Comparison of ENCODE assay signal across 21 cellular contexts in genomic region chr7:99514050-99514449, GRCh38. TPM values are rescaled to one million over a fixed set of nuclear protein-coding genes. Genes with fewer than 3 reads are reported as not detected.
DNase-seq lines count a peak whose midpoint lies in the region; ATAC-seq, FAIRE-seq and TF ChIP-seq lines count a peak whose summit lies in the region.
"Had no signal": no experiment of that assay in that cellular context is flagged by ENCODE, and none has a peak within 500 bp of the region (broad histone marks: within the 10 kb centered on the region; RNA-seq: fewer than 3 reads in every experiment).

No MANE protein-coding gene starts in this region.

- intact Hi-C loops in activated CD4-positive, alpha-beta T cell treated with anti-CD3 and anti-CD28 coated beads for 36 hours (cut with DNase I, micrococcal nuclease), result no loop called here

- peaks cover 26% of the 10 kb centered on the region for H3K36me3 Mint-ChIP-seq in activated CD4-positive, alpha-beta T cell treated with anti-CD3 and anti-CD28 coated beads for 36 hours (ENCODE audit: low read depth)

- H3K9me3 Mint-ChIP-seq in activated CD4-positive, alpha-beta T cell treated with anti-CD3 and anti-CD28 coated beads for 36 hours (ENCODE audit: low read depth), result no peaks in the 10 kb centered on the region
- H3K9me3 Mint-ChIP-seq: activated T-helper 2 cell treated with anti-CD3 and anti-CD28 coated beads, Interferon-gamma antibody, Interleukin-2, Interleukin-4, amounts not matched to agents 10 μg/mL and 5 μg/mL and 100 μg/mL, durations not matched to agents 14 hours and 24 hours and 36 hours had no signal

- no peak for TF ChIP-seq POLR2A in GM12892 (IDR thresholded peaks at IDR 0.05; ENCODE audit: low read depth, low read length)

- H3K4me1 ChIP-seq in adipocyte (ENCODE audit: control insufficient read depth, insufficient read depth, low read length), result peaks cover 7% of the 10 kb centered on the region
- H3K4me1 ChIP-seq: thyroid gland had no signal

- no peak overlapping the region for H3K4me3 Mint-ChIP-seq in activated CD4-positive, alpha-beta T cell treated with anti-CD3 and anti-CD28 coated beads for 36 hours

- H3K4me3 ChIP-seq in AG10803 (ENCODE audit: low read length) (no peak overlapping the region), adipocyte (ENCODE audit: low read length) (no peak overlapping the region), fibroblast of the aortic adventitia (ENCODE audit: low read depth, low read length) (no peak overlapping the region)
- H3K4me3 ChIP-seq: esophagus muscularis mucosa, MG63, thyroid gland had no signal

- TF ChIP-seq CTCF in AG10803 (conservative IDR thresholded peaks at IDR 0.05; ENCODE audit: low read length), result no peak
- TF ChIP-seq CTCF in fibroblast of the aortic adventitia (IDR thresholded peaks at IDR 0.05; ENCODE audit: insufficient read depth, low read length), result no peak

- H3K36me3 ChIP-seq in adipocyte (ENCODE audit: control insufficient read depth, insufficient read depth, low read length, severe bottlenecking), result peaks cover 27% of the 10 kb centered on the region

- H3K27ac Mint-ChIP-seq in activated CD4-positive, alpha-beta T cell treated with anti-CD3 and anti-CD28 coated beads for 36 hours, result no peak overlapping the region
- H3K27ac Mint-ChIP-seq: activated T-helper 2 cell treated with anti-CD3 and anti-CD28 coated beads, Interferon-gamma antibody, Interleukin-2, Interleukin-4, amounts not matched to agents 10 μg/mL and 5 μg/mL and 100 μg/mL, durations not matched to agents 14 hours and 24 hours and 36 hours; progenitor cell of endocrine pancreas had no signal

- H3K4me1 Mint-ChIP-seq in activated CD4-positive, alpha-beta T cell treated with anti-CD3 and anti-CD28 coated beads for 36 hours, result peaks cover 5% of the 10 kb centered on the region

- POLR2A ChIA-PET in activated CD4-positive, alpha-beta T cell treated with anti-CD3 and anti-CD28 coated beads for 36 hours (lab: Charles Lee), result no interaction called here

- ATAC-seq in activated CD4-positive, alpha-beta T cell treated with anti-CD3 and anti-CD28 coated beads for 36 hours, result no peak

- CTCF ChIA-PET in activated CD4-positive, alpha-beta T cell treated with anti-CD3 and anti-CD28 coated beads for 36 hours (lab: Charles Lee), result interaction anchor here (0.7 to 1.0 kb wide), 3 partner anchors 90 to 1473 kb away, joined by 3 to 4 read pairs (median 3); no protein-coding TSS in a partner anchor

- no peaks in the 10 kb centered on the region for H3K9me3 ChIP-seq in adipocyte (ENCODE audit: control insufficient read depth, low read length)
- H3K9me3 ChIP-seq: esophagus muscularis mucosa, MG63, thyroid gland had no signal

- peak; percentile 40 for DNase-seq in AG10803 (ENCODE audit: low read depth)
- DNase-seq in GM12892 (ENCODE audit: insufficient read length), result no peak
- DNase-seq in adipocyte (ENCODE audit: low read depth), result peak; percentile 21
- DNase-seq in fibroblast of the aortic adventitia (ENCODE audit: low read depth), result peak; percentile 58
- DNase-seq in epidermal melanocyte (ENCODE audit: insufficient read length, low spot score), result no peak
- no peak for DNase-seq in activated CD4-positive, alpha-beta T cell treated with anti-CD3 and anti-CD28 coated beads for 36 hours
- no peak for DNase-seq in NCI-H1694 (lab: John Stamatoyannopoulos, UW)
- DNase-seq: activated CD4-positive, alpha-beta T cell treated with anti-CD3 and anti-CD28 coated beads for 48 hours; AML-193; caudate nucleus; glutamatergic neuron; MG63; NCI-H1694 treated with DMSO at 0.1 percent for 48 hours; NCI-H82; OCI-M1; SHP77; stimulated activated naive CD4-positive, alpha-beta T cell; thyroid gland had no signal

- peak; percentile 61 for FAIRE-seq in GM12892 (lab: Jason Lieb, UNC)

- no peaks in the 10 kb centered on the region for H3K27me3 Mint-ChIP-seq in activated CD4-positive, alpha-beta T cell treated with anti-CD3 and anti-CD28 coated beads for 36 hours
- H3K27me3 Mint-ChIP-seq: progenitor cell of endocrine pancreas had no signal

- no peak overlapping the region for H3K9ac ChIP-seq in adipocyte (ENCODE audit: low read length)

- no peaks in the 10 kb centered on the region for H3K27me3 ChIP-seq in adipocyte (replicated peaks; ENCODE audit: control insufficient read depth, insufficient read depth, low read length)
- H3K27me3 ChIP-seq: esophagus muscularis mucosa, MG63, thyroid gland had no signal

RNA-seq across cellular contexts. Expression of gene ZKSCAN5, which starts 9.6 kb away (rescaled TPM):
- 3.9 TPM for polyA plus RNA-seq in GM12892 (2012; ENCODE audit: missing spikeins)
- total RNA-seq in fibroblast of the aortic adventitia (ENCODE audit: low replicate concordance), result 9.1 and 11.8 TPM in 2 replicates
- total RNA-seq in activated CD4-positive, alpha-beta T cell treated with anti-CD3 and anti-CD28 coated beads for 36 hours, result 10 to 100 TPM; 10.1 to 12.1 TPM

RNA-seq across cellular contexts. Expression of gene ZNF394, which starts 14.0 kb away (rescaled TPM):
- 21.0 TPM for polyA plus RNA-seq in GM12892 (2012; ENCODE audit: missing spikeins)
- total RNA-seq in fibroblast of the aortic adventitia (ENCODE audit: low replicate concordance), result 23.4 and 31.2 TPM in 2 replicates
- 10 to 100 TPM; 24.8 to 26.3 TPM for total RNA-seq in activated CD4-positive, alpha-beta T cell treated with anti-CD3 and anti-CD28 coated beads for 36 hours

RNA-seq across cellular contexts. Expression of gene FAM200A, which starts 37.9 kb away (rescaled TPM):
- 5.3 TPM for polyA plus RNA-seq in GM12892 (2012; ENCODE audit: missing spikeins)
- total RNA-seq in fibroblast of the aortic adventitia (ENCODE audit: low replicate concordance), result 5.9 and 8.9 TPM in 2 replicates
- 1 to 10 TPM; 4.9 to 5.5 TPM for total RNA-seq in activated CD4-positive, alpha-beta T cell treated with anti-CD3 and anti-CD28 coated beads for 36 hours

RNA-seq across cellular contexts. Expression of gene ZNF789, which starts 41.4 kb away (rescaled TPM):
- 26.6 TPM for polyA plus RNA-seq in GM12892 (2012; ENCODE audit: missing spikeins)
- 3.9 and 6.9 TPM in 2 replicates for total RNA-seq in fibroblast of the aortic adventitia (ENCODE audit: low replicate concordance)
- 10 to 100 TPM; 18.2 to 18.9 TPM for total RNA-seq in activated CD4-positive, alpha-beta T cell treated with anti-CD3 and anti-CD28 coated beads for 36 hours

RNA-seq across cellular contexts. Expression of gene ZNF655, which starts 44.4 kb away (rescaled TPM):
- 40.5 TPM for polyA plus RNA-seq in GM12892 (2012; ENCODE audit: missing spikeins)
- total RNA-seq in fibroblast of the aortic adventitia (ENCODE audit: low replicate concordance), result 54.2 and 76.0 TPM in 2 replicates
- 10 to 100 TPM; 51.1 to 52.0 TPM for total RNA-seq in activated CD4-positive, alpha-beta T cell treated with anti-CD3 and anti-CD28 coated beads for 36 hours

Comparison
In these comparisons a context has a peak if more than half of its experiments do, and no peak if none do; other contexts are left out.
1. DNase-seq: peak in AG10803 (single experiment), adipocyte (single experiment) and fibroblast of the aortic adventitia (single experiment); none in GM12892 (single experiment), epidermal melanocyte (single experiment), activated CD4-positive, alpha-beta T cell treated with anti-CD3 and anti-CD28 coated beads for 36 hours (single experiment) and NCI-H1694 (single experiment).